In the genomic region with DNA sequence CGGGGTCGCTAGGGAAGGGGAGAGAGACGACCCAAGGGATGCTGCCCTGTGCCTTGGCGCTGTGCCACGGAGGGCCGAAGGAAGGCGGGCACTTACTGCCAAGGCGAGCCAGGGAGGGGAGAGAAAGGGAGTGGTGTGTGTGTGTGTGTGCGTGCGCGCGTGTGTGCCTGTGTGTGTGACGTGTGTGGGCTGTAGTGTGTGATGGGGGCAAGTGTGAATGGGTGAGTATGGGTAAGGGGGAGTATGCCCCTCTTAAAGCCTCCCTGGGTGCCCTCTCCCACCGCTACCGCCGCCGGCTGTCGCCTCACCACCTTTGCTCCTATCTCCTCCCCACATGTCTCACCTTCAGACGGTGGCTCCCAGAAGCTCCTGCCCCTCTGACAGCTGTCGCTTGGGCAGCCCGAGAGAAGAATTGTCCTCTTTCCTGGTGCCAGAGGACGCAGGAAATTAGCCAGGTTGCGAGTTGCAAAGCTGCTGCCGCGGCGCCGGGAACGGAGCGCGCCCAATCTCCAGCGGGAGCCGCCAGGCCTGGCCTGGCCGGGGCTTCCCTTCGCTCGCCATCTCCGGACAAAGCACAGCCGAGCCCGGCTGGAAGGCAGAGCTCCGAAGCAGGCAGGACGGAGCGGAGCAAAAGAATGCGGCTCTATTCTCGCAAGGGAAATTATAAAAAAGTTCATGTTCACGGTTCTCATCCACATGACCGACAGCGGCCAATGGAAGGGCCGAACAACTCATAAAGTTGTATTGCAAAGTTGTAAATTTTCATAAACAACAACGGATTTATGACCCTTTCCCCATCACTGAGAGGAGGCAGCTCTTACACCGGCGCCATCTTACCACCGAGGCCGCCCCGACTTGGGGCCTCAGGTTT, we compare ENCODE assay signal across 8 cellular contexts. TPM values are rescaled to one million over a fixed set of nuclear protein-coding genes. Genes with fewer than 3 reads are reported as not detected.
A peak's percentile ranks its signal among the peaks of the same experiment; 100 is the strongest.
DNase-seq lines count a peak whose midpoint lies in the region; ATAC-seq and TF ChIP-seq lines count a peak whose summit lies in the region.

A gene (minus strand): TSS at position 639 of the 871 bp plus-strand sequence. CDS start 41,943 bp downstream, outside the sequence.

- no peak within 1 kb of the TSS for H3K27ac Mint-ChIP-seq in endodermal cell
- no peak within 1 kb of the TSS for H3K27ac Mint-ChIP-seq in progenitor cell of endocrine pancreas

- H3K36me3 Mint-ChIP-seq in endodermal cell (ENCODE audit: low read depth) (no peaks in the 10 kb centered on the region), progenitor cell of endocrine pancreas (ENCODE audit: insufficient read depth) (peaks cover 1% of the 10 kb centered on the region)

- H3K4me3 Mint-ChIP-seq in endodermal cell (no peak within 1 kb of the TSS), progenitor cell of endocrine pancreas (ENCODE audit: low read depth) (peak within 1 kb of the TSS; percentile 66)

- DNase-seq in EL (peak; percentile 84), NT2/D1 (ENCODE audit: low read depth, low spot score) (no peak), endodermal cell (peak; percentile 61), progenitor cell of endocrine pancreas (ENCODE audit: low spot score, unreplicated experiment) (no peak), NCI-H187 treated with DMSO at 0.1 percent for 48 hours (lab: John Stamatoyannopoulos, UW) (no peak), NCI-H2081 treated with DMSO at 0.1 percent for 48 hours (lab: John Stamatoyannopoulos, UW) (no peak)

- peaks cover 100% of the 10 kb centered on the region for H3K27me3 ChIP-seq in NT2/D1 (ENCODE audit: insufficient read depth, insufficient read length)
- peaks cover 100% of the 10 kb centered on the region for H3K27me3 ChIP-seq in endodermal cell (ENCODE audit: control insufficient read depth, insufficient read depth, low read length, poor library complexity, severe bottlenecking)

- peaks cover 3% of the 10 kb centered on the region for H3K4me1 ChIP-seq in NT2/D1 (ENCODE audit: insufficient read depth, insufficient read length)
- no peaks in the 10 kb centered on the region for H3K4me1 ChIP-seq in endodermal cell (ENCODE audit: control insufficient read depth, insufficient read depth, low read length)

- H3K4me1 Mint-ChIP-seq in endodermal cell (no peaks in the 10 kb centered on the region), progenitor cell of endocrine pancreas (ENCODE audit: low read depth) (peaks cover 18% of the 10 kb centered on the region)

- peaks cover 100% of the 10 kb centered on the region for H3K27me3 Mint-ChIP-seq in endodermal cell (ENCODE audit: insufficient read depth)
- H3K27me3 Mint-ChIP-seq in progenitor cell of endocrine pancreas, result peaks cover 89% of the 10 kb centered on the region

- H3K9me3 ChIP-seq in NT2/D1 (ENCODE audit: insufficient read depth, low read length), result peaks cover 3% of the 10 kb centered on the region
- H3K9me3 ChIP-seq in endodermal cell (ENCODE audit: control insufficient read depth, low read length), result peaks cover 24% of the 10 kb centered on the region

- ATAC-seq in GM18867 (IDR thresholded peaks at IDR 0.05; ENCODE audit: unreplicated experiment) (no peak), HG02610 (IDR thresholded peaks at IDR 0.05; ENCODE audit: unreplicated experiment) (no peak)

- H3K4me3 ChIP-seq in NT2/D1 (ENCODE audit: insufficient read length, low read depth), result peak within 1 kb of the TSS; percentile 42
- no peak within 1 kb of the TSS for H3K4me3 ChIP-seq in endodermal cell (ENCODE audit: low read length)

- H3K9me3 Mint-ChIP-seq in endodermal cell, result peaks cover 29% of the 10 kb centered on the region
- H3K9me3 Mint-ChIP-seq in progenitor cell of endocrine pancreas (ENCODE audit: low read depth), result no peaks in the 10 kb centered on the region

- H3K36me3 ChIP-seq in NT2/D1 (ENCODE audit: insufficient read depth, insufficient read length, low read length) (no peaks in the 10 kb centered on the region), endodermal cell (ENCODE audit: control insufficient read depth, insufficient read depth, low read length) (no peaks in the 10 kb centered on the region)

- no peak within 1 kb of the TSS for H3K27ac ChIP-seq in endodermal cell (ENCODE audit: low read depth, low read length)

- no peak for TF ChIP-seq CTCF in endodermal cell (conservative IDR thresholded peaks at IDR 0.05)
- TF ChIP-seq CTCF in progenitor cell of endocrine pancreas (IDR thresholded peaks at IDR 0.05; ENCODE audit: unreplicated experiment), result no peak

- 10 to 13% methylated on average over 42 to 49 of the region's 53 CpGs for WGBS in endodermal cell (ENCODE audit: insufficient coverage in 1 of 2, insufficient read length in 1 of 2), 2 experiments

- H3K9ac ChIP-seq in NT2/D1 (ENCODE audit: insufficient read length, low read depth), result no peak within 1 kb of the TSS
- no peak within 1 kb of the TSS for H3K9ac ChIP-seq in endodermal cell (ENCODE audit: extremely low read depth, low read length, poor library complexity, severe bottlenecking)

RNA-seq across cellular contexts. Expression of the gene that starts here (rescaled TPM):
- total RNA-seq in endodermal cell (not detected), progenitor cell of endocrine pancreas (77.4 and 85.5 TPM in 2 replicates)
- polyA plus RNA-seq in endodermal cell (2013, experiment 1 of 2), result 19.4 TPM
- 15.9 TPM for polyA plus RNA-seq in endodermal cell (2013, experiment 2 of 2)

Comparison
In these comparisons a context has a peak if more than half of its experiments do, and no peak if none do; other contexts are left out.
1. RNA of the gene that starts here (total RNA-seq): 77.4 to 85.5 TPM in progenitor cell of endocrine pancreas; not detected in endodermal cell; every median in the first group is over 10 times any median in the second.
2. DNase-seq: peak in EL (single experiment) and endodermal cell (single experiment); none in NT2/D1 (single experiment), progenitor cell of endocrine pancreas (single experiment), NCI-H187 treated with DMSO at 0.1 percent for 48 hours (single experiment) and NCI-H2081 treated with DMSO at 0.1 percent for 48 hours (single experiment).